12 cellular contexts compared by ENCODE assay signal in the genomic region with DNA sequence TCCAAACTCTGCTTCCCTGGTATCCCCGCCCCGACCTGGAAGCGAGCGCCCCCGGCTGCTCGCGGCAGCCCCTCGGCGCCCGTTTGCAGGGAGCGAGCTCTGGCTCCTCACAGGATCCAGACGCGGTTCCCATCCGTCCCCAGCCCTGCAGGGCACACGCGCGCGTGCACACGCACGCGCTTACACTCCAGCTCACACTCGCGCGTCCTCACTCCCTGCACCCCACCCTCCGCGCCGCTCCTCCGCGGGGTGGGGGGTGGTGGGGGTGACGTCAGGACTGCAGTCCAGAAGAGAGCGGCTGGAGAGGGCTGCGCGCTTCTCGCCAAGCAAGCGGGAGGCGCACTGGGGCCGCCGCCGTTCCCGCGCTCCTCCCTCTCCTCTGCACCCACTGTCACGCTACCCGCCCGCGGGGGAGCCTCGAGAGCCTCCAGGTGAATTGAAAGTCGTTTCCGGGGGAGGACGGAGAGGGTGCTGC.
DNase-seq lines count a peak whose midpoint lies in the region; ATAC-seq and TF ChIP-seq lines count a peak whose summit lies in the region.
"Had no signal": no experiment of that assay in that cellular context is flagged by ENCODE, and none has a peak within 500 bp of the region (broad histone marks: within the 10 kb centered on the region; RNA-seq: fewer than 3 reads in every experiment).

No MANE protein-coding gene starts in this region.

- no peak for ATAC-seq in left ventricle myocardium superior
- ATAC-seq: PC-3 had no signal

- peak overlapping the region; percentile 85 for H3K4me3 Mint-ChIP-seq in type B pancreatic cell

- H3K36me3 ChIP-seq in cardiac muscle cell (no peaks in the 10 kb centered on the region), mesendoderm (ENCODE audit: control insufficient read depth, insufficient read depth, low read length) (no peaks in the 10 kb centered on the region)
- H3K36me3 ChIP-seq: BLaER1 had no signal

- H2BK120ac ChIP-seq in mesendoderm (ENCODE audit: low read depth, low read length): no peak overlapping the region

- intact Hi-C loops in left ventricle myocardium superior (cut with micrococcal nuclease): no loop called here

- H3K9me3 Mint-ChIP-seq in type B pancreatic cell: no peaks in the 10 kb centered on the region

- H3K79me2 ChIP-seq in mesendoderm (ENCODE audit: control insufficient read depth, insufficient read depth, low read length): no peaks in the 10 kb centered on the region

- H3K4ac ChIP-seq in mesendoderm (ENCODE audit: low read depth, low read length): no peak overlapping the region

- H3K9ac ChIP-seq in mesendoderm (ENCODE audit: low read length): no peak overlapping the region
- H3K9ac ChIP-seq: BLaER1 had no signal

- H3K27ac ChIP-seq in cardiac muscle cell (no peak overlapping the region), mesendoderm (ENCODE audit: low read depth, low read length) (no peak overlapping the region)
- H3K27ac ChIP-seq: BLaER1 had no signal

- whole genome bisulfite sequencing in mesendoderm (ENCODE audit: extremely low coverage, insufficient coverage, low lambda C conversion rate): no CpG with 5 or more reads among the region's 49 CpGs

- peak overlapping the region; percentile 26 for H3K4me3 ChIP-seq in cardiac muscle cell
- H3K4me3 ChIP-seq in astrocyte of the spinal cord (ENCODE audit: low read depth, low read length): no peak overlapping the region
- H3K4me3 ChIP-seq in mesendoderm (ENCODE audit: low read length): peak overlapping the region; percentile 8
- H3K4me3 ChIP-seq: BLaER1 had no signal

- peak in 1 of 2 donors; percentile 22 for DNase-seq in cardiac muscle cell (ENCODE audit: low read depth in 1 of 2, low spot score in 1 of 2)
- no peak for DNase-seq in left ventricle myocardium superior
- peak; percentile 1 for DNase-seq in astrocyte of the spinal cord (ENCODE audit: low read depth, low spot score)
- peak; percentile 63 for DNase-seq in mesendoderm
- DNase-seq in type B pancreatic cell (ENCODE audit: extremely low spot score, unreplicated experiment): peak; percentile 73
- no peak for DNase-seq in NCI-H146 treated with DMSO at 0.1 percent for 48 hours (lab: John Stamatoyannopoulos, UW; ENCODE audit: unreplicated experiment)
- DNase-seq in HK-2 (ENCODE audit: unreplicated experiment): no peak
- no peak for DNase-seq in kidney glomerular epithelial cell (lab: John Stamatoyannopoulos, UW)
- DNase-seq: activated CD8-positive, alpha-beta memory T cell treated with anti-CD3 and anti-CD28 coated beads, Interleukin-2, amount 50 U/mL, for 48 hours; KG1; PC-3 had no signal

- no peak overlapping the region for H2BK5ac ChIP-seq in mesendoderm (ENCODE audit: low read length)

- H3K56ac ChIP-seq in mesendoderm (ENCODE audit: low read length): no peak overlapping the region

- H3K4me1 Mint-ChIP-seq in type B pancreatic cell (ENCODE audit: unreplicated experiment): peaks cover 8% of the 10 kb centered on the region

- TF ChIP-seq CTCF in cardiac muscle cell (IDR thresholded peaks at IDR 0.05; ENCODE audit: low read depth, low read length) (no peak), astrocyte of the spinal cord (IDR thresholded peaks at IDR 0.05; ENCODE audit: low read depth, low read length) (no peak), type B pancreatic cell (conservative IDR thresholded peaks at IDR 0.05) (no peak)

- no peak overlapping the region for H3K23ac ChIP-seq in mesendoderm (ENCODE audit: low read length)

- H3K9me3 ChIP-seq in cardiac muscle cell (ENCODE audit: low read depth): no peaks in the 10 kb centered on the region

- no peaks in the 10 kb centered on the region for H3K79me1 ChIP-seq in mesendoderm (ENCODE audit: low read length)

- no peak overlapping the region for H2AK5ac ChIP-seq in mesendoderm (ENCODE audit: low read length)

- in situ Hi-C loops in astrocyte of the spinal cord (cut with HindIII; ENCODE audit: low sequenced_read_pairs): no loop called here

- H3K27me3 ChIP-seq in cardiac muscle cell (peaks cover 100% of the 10 kb centered on the region), mesendoderm (ENCODE audit: insufficient read depth, low read length, poor library complexity) (peaks cover 33% of the 10 kb centered on the region)
- H3K27me3 ChIP-seq: BLaER1 had no signal

- no peaks in the 10 kb centered on the region for H3K36me3 Mint-ChIP-seq in type B pancreatic cell

- H3K4me2 ChIP-seq in mesendoderm (ENCODE audit: low read length): peak overlapping the region; percentile 74
- H3K4me2 ChIP-seq: BLaER1 had no signal

- H3K4me1 ChIP-seq in cardiac muscle cell (ENCODE audit: low read depth) (no peaks in the 10 kb centered on the region), mesendoderm (ENCODE audit: control insufficient read depth, low read depth, low read length) (no peaks in the 10 kb centered on the region)
- H3K4me1 ChIP-seq: BLaER1 had no signal

- no peak overlapping the region for H3K27ac Mint-ChIP-seq in type B pancreatic cell

- no peak overlapping the region for H2BK15ac ChIP-seq in mesendoderm (replicated peaks; ENCODE audit: low read depth)

- H4K5ac ChIP-seq in mesendoderm (ENCODE audit: low read length): no peak overlapping the region

- no peak overlapping the region for H4K8ac ChIP-seq in mesendoderm (ENCODE audit: low read depth, low read length)

- H3K27me3 Mint-ChIP-seq in type B pancreatic cell: peaks cover 96% of the 10 kb centered on the region

- no peak overlapping the region for H3K18ac ChIP-seq in mesendoderm (ENCODE audit: low read length)

Comparison
In these comparisons a context has a peak if more than half of its experiments do, and no peak if none do; other contexts are left out.
1. DNase-seq: peak in astrocyte of the spinal cord (single experiment), mesendoderm (single experiment) and type B pancreatic cell (single experiment); none in left ventricle myocardium superior (single experiment), NCI-H146 treated with DMSO at 0.1 percent for 48 hours (single experiment), HK-2 (single experiment) and kidney glomerular epithelial cell (single experiment).